In the genomic region with DNA sequence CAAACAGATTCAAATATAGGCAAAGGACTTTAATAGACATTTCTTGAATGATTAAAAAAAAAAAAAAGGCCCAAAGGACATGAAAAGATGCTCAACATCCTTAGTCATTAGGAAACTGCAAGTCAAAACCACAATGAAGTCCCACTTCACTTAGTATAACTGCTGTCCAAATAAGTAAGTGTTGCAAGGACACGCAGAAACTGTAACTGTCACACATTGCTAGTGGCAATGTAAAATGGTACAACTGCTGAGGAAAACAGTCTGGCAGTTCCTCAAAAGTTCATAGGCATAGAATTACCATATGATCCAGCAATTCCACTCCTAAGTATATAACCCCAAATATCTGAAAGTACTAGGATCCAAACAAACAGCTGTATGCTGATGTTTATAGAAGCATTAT, we compare ENCODE assay signal across 12 cellular contexts.
DNase-seq lines count a peak whose midpoint lies in the region; ATAC-seq, FAIRE-seq and TF ChIP-seq lines count a peak whose summit lies in the region.
"Had no signal": no experiment of that assay in that cellular context is flagged by ENCODE, and none has a peak within 500 bp of the region (broad histone marks: within the 10 kb centered on the region; RNA-seq: fewer than 3 reads in every experiment).

No MANE protein-coding gene starts in this region.

- WGBS in pancreas, 2 donors, result 86 to 97% methylated on average over 1 of the region's 1 CpG
- 71% methylated on average over 1 of the region's 1 CpG for WGBS in right lobe of liver (ENCODE audit: insufficient coverage, low coverage, low lambda C conversion rate, missing lambda C conversion rate)

- no peak for FAIRE-seq in pancreas (lab: Jason Lieb, UNC)

- H3K27me3 ChIP-seq in pancreas (no peaks in the 10 kb centered on the region), right lobe of liver (no peaks in the 10 kb centered on the region)

- H3K4me3 ChIP-seq in pancreas (no peak overlapping the region), right lobe of liver (no peak overlapping the region)

- no peaks in the 10 kb centered on the region for H3K4me1 ChIP-seq in pancreas
- H3K4me1 ChIP-seq in right lobe of liver, result no peaks in the 10 kb centered on the region

- H3K27ac ChIP-seq in pancreas (no peak overlapping the region), right lobe of liver (no peak overlapping the region)
- H3K27ac ChIP-seq: VCaP had no signal

- H3K9me3 ChIP-seq in pancreas, result no peaks in the 10 kb centered on the region
- no peaks in the 10 kb centered on the region for H3K9me3 ChIP-seq in right lobe of liver

- peak; percentile 84 for ATAC-seq in GM18519 (IDR thresholded peaks at IDR 0.05; ENCODE audit: low FRiP score, unreplicated experiment)
- peak; percentile 97 for ATAC-seq in GM21447 (IDR thresholded peaks at IDR 0.05; ENCODE audit: unreplicated experiment)
- peak; percentile 89 for ATAC-seq in HG03135 (IDR thresholded peaks at IDR 0.05; ENCODE audit: unreplicated experiment)
- ATAC-seq in pancreas, result no peak
- ATAC-seq in right lobe of liver, result no peak

- intact Hi-C loops in pancreas (cut with DNase I) (no loop called here), right lobe of liver (cut with DNase I) (no loop called here)

- DNase-seq in SKM-1 (lab: John Stamatoyannopoulos, UW; ENCODE audit: unreplicated experiment) (peak; percentile 9), pancreas (no peak), right lobe of liver (no peak), NCI-H69 (lab: John Stamatoyannopoulos, UW) (no peak), NCI-H1694 (lab: John Stamatoyannopoulos, UW) (no peak)
- DNase-seq: effector CD8-positive, alpha-beta T cell; naive B cell; NCI-H1048 had no signal

- H3K36me3 ChIP-seq in pancreas (no peaks in the 10 kb centered on the region), right lobe of liver (no peaks in the 10 kb centered on the region)

- no peak for TF ChIP-seq POLR2A in right lobe of liver (IDR thresholded peaks at IDR 0.05)

- no peak for TF ChIP-seq CTCF in pancreas (IDR thresholded peaks at IDR 0.05)
- no peak for TF ChIP-seq CTCF in right lobe of liver (IDR thresholded peaks at IDR 0.05)

Comparison
In these comparisons a context has a peak if more than half of its experiments do, and no peak if none do; other contexts are left out.
1. ATAC-seq: peak in GM18519 (single experiment), GM21447 (single experiment) and HG03135 (single experiment); none in pancreas (0 of 4) and right lobe of liver (0 of 4).